8 cellular contexts compared by ENCODE assay signal in genomic region chr7:151876112-151876898, GRCh38. TPM values are rescaled to one million over a fixed set of nuclear protein-coding genes. Genes with fewer than 3 reads are reported as not detected.
DNase-seq lines count a peak whose midpoint lies in the region; ATAC-seq lines count a peak whose summit lies in the region.

No MANE protein-coding gene starts in this region.

- H3K9ac ChIP-seq in endocrine pancreas (ENCODE audit: control insufficient read depth, insufficient read depth, low read length) (peak overlapping the region; percentile 31), mucosa of rectum (ENCODE audit: low read depth in 1 of 2, low read length in 2 of 2) (peak overlapping the region; percentile 77 to 82)

- ATAC-seq in GM19324 (IDR thresholded peaks at IDR 0.05; ENCODE audit: low FRiP score, unreplicated experiment), result peak; percentile 40
- ATAC-seq in activated CD8-positive, alpha-beta memory T cell treated with anti-CD3 and anti-CD28 coated beads, Interleukin-2, amount 10 ng/mL, durations not matched to agents 7 days and 5 days, result peak; percentile 50

- H3K27me3 ChIP-seq in endocrine pancreas (ENCODE audit: control insufficient read depth, insufficient read depth, low read length), result no peaks in the 10 kb centered on the region
- no peaks in the 10 kb centered on the region for H3K27me3 ChIP-seq in mucosa of rectum (ENCODE audit: control insufficient read depth in 2 of 2, insufficient read depth in 2 of 2, low read length in 2 of 2)

- H3K36me3 Mint-ChIP-seq in activated CD8-positive, alpha-beta memory T cell treated with anti-CD3 and anti-CD28 coated beads, Interleukin-2, amount 10 ng/mL, durations not matched to agents 7 days and 5 days, result no peaks in the 10 kb centered on the region

- peak overlapping the region; percentile 83 for H3K4me3 Mint-ChIP-seq in activated CD8-positive, alpha-beta memory T cell treated with anti-CD3 and anti-CD28 coated beads, Interleukin-2, amount 10 ng/mL, durations not matched to agents 7 days and 5 days

- H3K36me3 ChIP-seq in endocrine pancreas (ENCODE audit: control insufficient read depth, insufficient read depth, low read length), result no peaks in the 10 kb centered on the region
- H3K36me3 ChIP-seq in mucosa of rectum (ENCODE audit: control insufficient read depth in 2 of 2, insufficient read depth in 2 of 2, low read length in 2 of 2), result no peaks in the 10 kb centered on the region

- H3K4me1 ChIP-seq in endocrine pancreas (ENCODE audit: control insufficient read depth, insufficient read depth, low read length) (no peaks in the 10 kb centered on the region), mucosa of rectum (ENCODE audit: control insufficient read depth in 2 of 2, insufficient read depth in 2 of 2, low read length in 2 of 2) (peaks cover 14 to 17% of the 10 kb centered on the region in 2 donors)

- DNase-seq in AG08395 (ENCODE audit: low spot score) (peak; percentile 11), NCI-H345 (lab: John Stamatoyannopoulos, UW) (peak; percentile 89), NCI-H1436 (lab: John Stamatoyannopoulos, UW) (no peak)
- DNase-seq in activated CD8-positive, alpha-beta memory T cell treated with anti-CD3 and anti-CD28 coated beads, Interleukin-2, amount 10 ng/mL, durations not matched to agents 7 days and 5 days, result peak; percentile 71
- peak; percentile 44 to 58 for DNase-seq in stimulated activated CD8-positive, alpha-beta memory T cell treated with anti-CD3 and anti-CD28 coated beads, Interleukin-2, amount 100 ng/mL, for 48 hours (ENCODE audit: low read depth in 2 of 2)

- CTCF ChIA-PET in activated CD8-positive, alpha-beta memory T cell treated with anti-CD3 and anti-CD28 coated beads, Interleukin-2, amount 10 ng/mL, durations not matched to agents 7 days and 5 days (lab: Charles Lee), result interaction anchor here (0.8 to 2.7 kb wide), 3 partner anchors 18 to 106 kb away, joined by 3 to 18 read pairs (median 3); no protein-coding TSS in a partner anchor

- H3K9me3 Mint-ChIP-seq in activated CD8-positive, alpha-beta memory T cell treated with anti-CD3 and anti-CD28 coated beads, Interleukin-2, amount 10 ng/mL, durations not matched to agents 7 days and 5 days (ENCODE audit: low read depth), result no peaks in the 10 kb centered on the region

- H3K4me3 ChIP-seq in endocrine pancreas (ENCODE audit: control insufficient read depth, insufficient read depth, low read length) (peak overlapping the region; percentile 62), mucosa of rectum (ENCODE audit: low read length in 2 of 2) (peak overlapping the region; percentile 83 to 91)

- peak overlapping the region; percentile 94 to 96 for H3K27ac ChIP-seq in mucosa of rectum (ENCODE audit: low read depth in 2 of 2, low read length in 2 of 2)

- peaks cover 7% of the 10 kb centered on the region for H3K4me1 Mint-ChIP-seq in activated CD8-positive, alpha-beta memory T cell treated with anti-CD3 and anti-CD28 coated beads, Interleukin-2, amount 10 ng/mL, durations not matched to agents 7 days and 5 days

- H3K27ac Mint-ChIP-seq in activated CD8-positive, alpha-beta memory T cell treated with anti-CD3 and anti-CD28 coated beads, Interleukin-2, amount 10 ng/mL, durations not matched to agents 7 days and 5 days, result peak overlapping the region; percentile 70

- H3K9me3 ChIP-seq in endocrine pancreas (ENCODE audit: control insufficient read depth, low read length) (no peaks in the 10 kb centered on the region), mucosa of rectum (ENCODE audit: control insufficient read depth in 2 of 2, low read length in 2 of 2) (no peaks in the 10 kb centered on the region)

- H3K27me3 Mint-ChIP-seq in activated CD8-positive, alpha-beta memory T cell treated with anti-CD3 and anti-CD28 coated beads, Interleukin-2, amount 10 ng/mL, durations not matched to agents 7 days and 5 days, result peaks cover 16% of the 10 kb centered on the region

RNA-seq across cellular contexts. Expression of gene PRKAG2, which starts 0.6 kb away (rescaled TPM):
- 10 to 100 TPM; 18.4 to 29.9 TPM for total RNA-seq in activated CD8-positive, alpha-beta memory T cell treated with anti-CD3 and anti-CD28 coated beads, Interleukin-2, amount 10 ng/mL, durations not matched to agents 7 days and 5 days
